In genomic region chr22:28397324-28397723, GRCh38 we compare ENCODE assay signal across 1 cellular context.
TF ChIP-seq lines count a peak whose summit lies in the region.

No MANE protein-coding gene starts in this region.

TF ChIP-seq in SK-N-SH, 30 proteins besides CTCF, POLR2A, EP300 and RAD21 (continued from another document):
- TF ChIP-seq, protein P1, sequence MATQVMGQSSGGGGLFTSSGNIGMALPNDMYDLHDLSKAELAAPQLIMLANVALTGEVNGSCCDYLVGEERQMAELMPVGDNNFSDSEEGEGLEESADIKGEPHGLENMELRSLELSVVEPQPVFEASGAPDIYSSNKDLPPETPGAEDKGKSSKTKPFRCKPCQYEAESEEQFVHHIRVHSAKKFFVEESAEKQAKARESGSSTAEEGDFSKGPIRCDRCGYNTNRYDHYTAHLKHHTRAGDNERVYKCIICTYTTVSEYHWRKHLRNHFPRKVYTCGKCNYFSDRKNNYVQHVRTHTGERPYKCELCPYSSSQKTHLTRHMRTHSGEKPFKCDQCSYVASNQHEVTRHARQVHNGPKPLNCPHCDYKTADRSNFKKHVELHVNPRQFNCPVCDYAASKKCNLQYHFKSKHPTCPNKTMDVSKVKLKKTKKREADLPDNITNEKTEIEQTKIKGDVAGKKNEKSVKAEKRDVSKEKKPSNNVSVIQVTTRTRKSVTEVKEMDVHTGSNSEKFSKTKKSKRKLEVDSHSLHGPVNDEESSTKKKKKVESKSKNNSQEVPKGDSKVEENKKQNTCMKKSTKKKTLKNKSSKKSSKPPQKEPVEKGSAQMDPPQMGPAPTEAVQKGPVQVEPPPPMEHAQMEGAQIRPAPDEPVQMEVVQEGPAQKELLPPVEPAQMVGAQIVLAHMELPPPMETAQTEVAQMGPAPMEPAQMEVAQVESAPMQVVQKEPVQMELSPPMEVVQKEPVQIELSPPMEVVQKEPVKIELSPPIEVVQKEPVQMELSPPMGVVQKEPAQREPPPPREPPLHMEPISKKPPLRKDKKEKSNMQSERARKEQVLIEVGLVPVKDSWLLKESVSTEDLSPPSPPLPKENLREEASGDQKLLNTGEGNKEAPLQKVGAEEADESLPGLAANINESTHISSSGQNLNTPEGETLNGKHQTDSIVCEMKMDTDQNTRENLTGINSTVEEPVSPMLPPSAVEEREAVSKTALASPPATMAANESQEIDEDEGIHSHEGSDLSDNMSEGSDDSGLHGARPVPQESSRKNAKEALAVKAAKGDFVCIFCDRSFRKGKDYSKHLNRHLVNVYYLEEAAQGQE (IDR thresholded peaks at IDR 0.05; ENCODE audit: low read depth, low read length): no peak
- TF ChIP-seq CHD2 (IDR thresholded peaks at IDR 0.05; ENCODE audit: low read length, partially characterized antibody): no peak
- TF ChIP-seq TCF12 (IDR thresholded peaks at IDR 0.05): peak; percentile 23; the same call in 1 of the 2 replicates
